Comparison of ENCODE assay signal across 23 cellular contexts in the genomic region with DNA sequence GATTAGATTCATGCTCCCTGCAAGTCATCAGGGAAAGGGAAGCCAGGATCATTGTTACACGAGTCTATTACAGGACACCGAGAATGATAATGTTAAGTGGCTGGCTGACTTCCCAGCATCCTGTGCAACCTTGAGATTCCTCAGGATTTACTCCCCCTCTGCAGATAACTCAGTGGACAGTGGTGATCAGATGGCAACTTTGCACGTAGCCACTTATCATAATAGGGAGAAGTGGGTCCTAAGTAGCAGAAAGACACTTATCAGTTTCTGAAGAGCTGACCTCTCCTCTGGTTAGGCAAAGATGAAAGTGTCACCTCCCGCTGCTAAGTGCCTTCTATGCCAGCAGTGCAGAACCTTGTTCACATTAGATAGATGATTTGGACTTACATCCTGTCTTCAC. TPM values are rescaled to one million over a fixed set of nuclear protein-coding genes. Genes with fewer than 3 reads are reported as not detected.
"Had no signal": no experiment of that assay in that cellular context is flagged by ENCODE, and none has a peak within 500 bp of the region (broad histone marks: within the 10 kb centered on the region; RNA-seq: fewer than 3 reads in every experiment).

No MANE protein-coding gene starts in this region.

- H3K27me3 ChIP-seq: colonic mucosa, gastroesophageal sphincter, hepatocyte, ovary, thyroid gland, vagina had no signal

- ATAC-seq: activated T-cell treated with anti-CD3 and anti-CD28 coated beads, Interleukin-2, amount 50 U/mL, for 4 hours; gastroesophageal sphincter; lower lobe of right lung had no signal

- H3K27ac ChIP-seq: colonic mucosa, gastroesophageal sphincter, hepatocyte, lower lobe of right lung, ovary, thyroid gland, vagina had no signal

- H3K4me3 ChIP-seq: colonic mucosa, gastroesophageal sphincter, hepatocyte, lower lobe of right lung, ovary, thyroid gland, vagina had no signal

- H3K36me3 ChIP-seq: colonic mucosa, gastroesophageal sphincter, lower lobe of right lung, ovary, thyroid gland, vagina had no signal

- H3K4me1 ChIP-seq: colonic mucosa, gastroesophageal sphincter, lower lobe of right lung, thyroid gland, vagina had no signal

- H3K9me3 ChIP-seq: colonic mucosa, gastroesophageal sphincter, lower lobe of right lung, ovary, thyroid gland, vagina had no signal

- DNase-seq: activated CD4-positive, alpha-beta T cell treated with anti-CD3 and anti-CD28 coated beads for 1 hour; activated CD4-positive, alpha-beta T cell treated with anti-CD3 and anti-CD28 coated beads, Interleukin-2, amount 50 U/mL, for 48 hours; activated effector memory CD4-positive, alpha-beta T cell treated with anti-CD3 and anti-CD28 coated beads, Interleukin-2, amount 50 U/mL, for 16 hours; activated naive CD8-positive, alpha-beta T cell treated with anti-CD3 and anti-CD28 coated beads for 36 hours; activated T-cell treated with anti-CD3 and anti-CD28 coated beads, Interleukin-2, amount 50 U/mL, for 4 hours; caudate nucleus; colonic mucosa; effector CD8-positive, alpha-beta T cell; lower lobe of right lung; ovary; stimulated activated CD4-positive, alpha-beta T cell treated with anti-CD3 and anti-CD28 coated beads, Interleukin-15, amount 100 ng/mL, for 24 hours; stimulated activated CD4-positive, alpha-beta T cell treated with anti-CD3 and anti-CD28 coated beads, Interleukin-4, amount 100 ng/mL, for 4 hours; T-helper 9 cell; thyroid gland had no signal

RNA-seq across cellular contexts. Expression of a gene that starts 6.7 kb away (rescaled TPM):
- total RNA-seq: activated naive CD8-positive, alpha-beta T cell treated with anti-CD3 and anti-CD28 coated beads for 36 hours; activated T-cell treated with anti-CD3 and anti-CD28 coated beads, Interleukin-2, amount 50 U/mL, for 4 hours; astrocyte; colonic mucosa; gastroesophageal sphincter; hepatocyte; kidney epithelial cell; mesothelial cell of epicardium; myocyte; neural crest cell; skeletal muscle tissue; vagina had no signal
- polyA plus RNA-seq: ovary had no signal

RNA-seq across cellular contexts. Expression of a gene that starts 29.1 kb away (rescaled TPM):
- total RNA-seq: ovary had no signal
